In the genomic region with DNA sequence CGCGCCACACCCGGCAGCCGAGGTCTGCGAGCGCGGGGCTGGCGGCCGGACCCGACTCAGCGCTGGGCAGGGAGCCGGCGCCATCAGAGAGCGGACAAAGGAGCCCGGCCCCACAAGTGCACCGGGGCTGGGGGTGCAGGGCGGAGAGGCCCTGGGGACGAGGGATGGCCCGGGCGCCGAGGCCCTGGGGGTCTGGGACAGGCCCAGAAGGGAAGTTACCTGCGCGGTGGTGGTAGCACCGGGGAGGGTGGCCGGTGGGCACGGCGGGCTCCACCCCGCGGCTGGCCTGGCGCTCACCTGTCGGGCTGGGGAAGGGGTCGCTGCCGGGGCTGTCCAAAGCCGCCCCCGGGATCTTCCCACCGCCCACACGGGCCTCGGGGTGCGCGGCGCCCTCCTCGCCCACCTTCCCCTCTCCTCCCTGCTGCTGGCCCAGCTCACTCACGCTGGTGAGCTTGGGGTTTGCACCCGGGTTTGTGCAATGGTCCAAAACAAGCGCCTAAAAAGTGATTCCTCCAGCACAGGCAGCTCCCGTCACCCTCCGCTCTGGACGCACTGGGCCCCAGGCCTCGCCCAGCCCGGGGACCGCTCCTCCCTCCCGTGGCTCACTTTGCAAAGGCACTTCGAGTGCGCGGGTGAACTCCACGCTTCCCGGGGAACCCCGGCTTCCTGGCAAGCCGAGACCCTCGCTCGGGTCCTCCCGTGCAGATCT, we compare ENCODE assay signal across 1 cellular context.
TF ChIP-seq lines count a peak whose summit lies in the region.

Gene CTPS2, minus strand, starts transcription at position 554 of the 709 bp plus-strand sequence. CDS start 9,767 bp downstream, outside the sequence.

TF ChIP-seq in HEK293, 187 proteins besides CTCF, POLR2A, EP300 and RAD21 (continued from another document):
- TF ChIP-seq, protein P1, sequence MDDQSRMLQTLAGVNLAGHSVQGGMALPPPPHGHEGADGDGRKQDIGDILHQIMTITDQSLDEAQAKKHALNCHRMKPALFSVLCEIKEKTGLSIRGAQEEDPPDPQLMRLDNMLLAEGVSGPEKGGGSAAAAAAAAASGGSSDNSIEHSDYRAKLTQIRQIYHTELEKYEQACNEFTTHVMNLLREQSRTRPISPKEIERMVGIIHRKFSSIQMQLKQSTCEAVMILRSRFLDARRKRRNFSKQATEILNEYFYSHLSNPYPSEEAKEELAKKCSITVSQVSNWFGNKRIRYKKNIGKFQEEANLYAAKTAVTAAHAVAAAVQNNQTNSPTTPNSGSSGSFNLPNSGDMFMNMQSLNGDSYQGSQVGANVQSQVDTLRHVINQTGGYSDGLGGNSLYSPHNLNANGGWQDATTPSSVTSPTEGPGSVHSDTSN (CRISPR knock-in tag; IDR thresholded peaks at IDR 0.05): no peak
- TF ChIP-seq SP3 (tag by site-specific recombination; IDR thresholded peaks at IDR 0.05) (peak; percentile 25; the same call in 1 of the 2 replicates), ZNF658 (tag by site-specific recombination; IDR thresholded peaks at IDR 0.05) (no peak), ZNF600 (tag by site-specific recombination; IDR thresholded peaks at IDR 0.05) (peak; percentile 89), ZNF692 (tag by site-specific recombination; IDR thresholded peaks at IDR 0.05) (peak; percentile 65), ZNF354C (tag by site-specific recombination; IDR thresholded peaks at IDR 0.05; ENCODE audit: borderline replicate concordance, low read depth) (no peak), ZNF560 (tag by site-specific recombination; IDR thresholded peaks at IDR 0.05; ENCODE audit: borderline replicate concordance) (no peak), KLF8 (tag by site-specific recombination; IDR thresholded peaks at IDR 0.05) (peak; percentile 15; the same call in 1 of the 2 replicates), ZNF341 (tag by site-specific recombination; IDR thresholded peaks at IDR 0.05; ENCODE audit: low read depth) (peak; percentile 62), REPIN1 (tag by site-specific recombination; IDR thresholded peaks at IDR 0.05; ENCODE audit: low read depth) (no peak), GLIS2 (tag by site-specific recombination; IDR thresholded peaks at IDR 0.05) (peak; percentile 50; the same call in 1 of the 2 replicates), ZBTB8A (tag by site-specific recombination; IDR thresholded peaks at IDR 0.05) (peak; percentile 68), ZNF660 (tag by site-specific recombination; IDR thresholded peaks at IDR 0.05) (no peak), EGR2 (tag by site-specific recombination; IDR thresholded peaks at IDR 0.05; ENCODE audit: low read depth) (peak; percentile 68), ZNF433 (tag by site-specific recombination; IDR thresholded peaks at IDR 0.05; ENCODE audit: low read depth) (no peak), ZBTB26 (tag by site-specific recombination; optimal IDR thresholded peaks at IDR 0.05) (peak; percentile 77), ZFHX2 (tag by site-specific recombination; conservative IDR thresholded peaks at IDR 0.05) (peak; percentile 89), AEBP2 (tag by site-specific recombination; IDR thresholded peaks at IDR 0.05; ENCODE audit: borderline replicate concordance) (no peak), ZNF112 (tag by site-specific recombination; IDR thresholded peaks at IDR 0.05) (no peak), ZFP69B (tag by site-specific recombination; IDR thresholded peaks at IDR 0.05) (0 out of 2 replicates have a peak, but pooled peaks have one; percentile 41), ZFP37 (tag by site-specific recombination; IDR thresholded peaks at IDR 0.05) (no peak), ZNF707 (tag by site-specific recombination; IDR thresholded peaks at IDR 0.05) (no peak), ZNF280D (tag by site-specific recombination; IDR thresholded peaks at IDR 0.05) (no peak), ZXDB (tag by site-specific recombination; IDR thresholded peaks at IDR 0.05) (peak; percentile 60; the same call in 1 of the 2 replicates), ZEB2 (tag by site-specific recombination; IDR thresholded peaks at IDR 0.05) (no peak), ZNF423 (tag by site-specific recombination; IDR thresholded peaks at IDR 0.05) (0 out of 2 replicates have a peak, but pooled peaks have one; percentile 17), HOXD13 (CRISPR knock-in tag; IDR thresholded peaks at IDR 0.05; ENCODE audit: borderline replicate concordance) (no peak; the same call in 1 of the 2 replicates), ZNF785 (tag by site-specific recombination; IDR thresholded peaks at IDR 0.05) (no peak), ZNF473 (tag by site-specific recombination; IDR thresholded peaks at IDR 0.05) (no peak), KLF16 (tag by site-specific recombination; IDR thresholded peaks at IDR 0.05) (no peak), SCRT2 (tag by site-specific recombination; IDR thresholded peaks at IDR 0.05) (no peak), ZNF223 (tag by site-specific recombination; IDR thresholded peaks at IDR 0.05) (no peak), ZNF548 (tag by site-specific recombination; IDR thresholded peaks at IDR 0.05) (no peak), KLF10 (tag by site-specific recombination; IDR thresholded peaks at IDR 0.05) (no peak), MEIS1 (CRISPR knock-in tag; IDR thresholded peaks at IDR 0.05; ENCODE audit: borderline replicate concordance) (no peak), ZNF174 (tag by site-specific recombination; IDR thresholded peaks at IDR 0.05) (no peak), ZSCAN23 (tag by site-specific recombination; IDR thresholded peaks at IDR 0.05) (no peak), ZNF157 (tag by site-specific recombination; IDR thresholded peaks at IDR 0.05) (no peak), ZNF324 (tag by site-specific recombination; IDR thresholded peaks at IDR 0.05) (no peak), ZNF140 (tag by site-specific recombination; IDR thresholded peaks at IDR 0.05) (no peak), ZNF830 (tag by site-specific recombination; IDR thresholded peaks at IDR 0.05; ENCODE audit: low read depth) (no peak)
